ENCODE assay signal across 37 cellular contexts in the genomic region with DNA sequence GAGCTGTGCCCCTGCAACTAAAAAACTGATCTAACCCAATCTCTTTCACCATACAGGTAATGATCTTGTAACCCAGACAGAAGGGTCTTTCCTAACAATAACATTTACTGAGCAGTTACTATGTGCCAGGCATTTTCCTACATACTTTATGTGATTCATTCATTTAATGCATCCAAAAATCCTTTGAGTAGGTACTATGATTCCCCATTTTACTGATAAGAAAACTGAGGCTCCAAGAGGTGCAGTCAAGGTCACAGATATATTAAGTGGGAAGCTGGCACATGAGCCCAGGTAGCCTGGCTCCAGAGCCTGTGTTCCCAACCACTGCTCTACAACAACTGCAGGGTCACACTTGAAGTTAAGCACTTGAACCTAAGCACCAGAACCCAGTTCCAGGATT.
"Had no signal": no experiment of that assay in that cellular context is flagged by ENCODE, and none has a peak within 500 bp of the region (broad histone marks: within the 10 kb centered on the region; RNA-seq: fewer than 3 reads in every experiment).

No MANE protein-coding gene starts in this region.

- H3K36me3 Mint-ChIP-seq: activated naive CD4-positive, alpha-beta T cell treated with anti-CD3 and anti-CD28 coated beads, Interleukin-2, amount 10 ng/mL, durations not matched to agents 7 days and 5 days; brain had no signal

- H3K4me1 Mint-ChIP-seq: activated B cell treated with CpG ODN at 0.5 μM for 24 hours; activated CD4-positive, alpha-beta memory T cell treated with anti-CD3 and anti-CD28 coated beads, Interleukin-2, amount 10 ng/mL, durations not matched to agents 7 days and 5 days; activated CD4-positive, alpha-beta T cell treated with anti-CD3 and anti-CD28 coated beads, Interleukin-2, amount 10 ng/mL, durations not matched to agents 24 days and 14 days; activated CD8-positive, alpha-beta memory T cell treated with anti-CD3 and anti-CD28 coated beads, Interleukin-2, amount 10 ng/mL, durations not matched to agents 7 days and 5 days; activated naive CD4-positive, alpha-beta T cell treated with anti-CD3 and anti-CD28 coated beads, Interleukin-2, amount 10 ng/mL, durations not matched to agents 7 days and 5 days; activated naive CD4-positive, alpha-beta T cell treated with anti-CD3 and anti-CD28 coated beads, Interleukin-2, amount 50 U/mL, for 24 hours; activated naive CD8-positive, alpha-beta T cell treated with anti-CD3 and anti-CD28 coated beads, Interleukin-2, amount 50 U/mL, for 24 hours; central memory CD8-positive, alpha-beta T cell had no signal

- H3K27ac Mint-ChIP-seq: activated B cell treated with CpG ODN at 0.5 μM for 24 hours; activated CD4-positive, alpha-beta memory T cell treated with anti-CD3 and anti-CD28 coated beads, Interleukin-2, amount 10 ng/mL, durations not matched to agents 7 days and 5 days; activated CD4-positive, alpha-beta T cell treated with anti-CD3 and anti-CD28 coated beads, Interleukin-2, amount 10 ng/mL, durations not matched to agents 24 days and 14 days; activated CD8-positive, alpha-beta memory T cell treated with anti-CD3 and anti-CD28 coated beads, Interleukin-2, amount 10 ng/mL, durations not matched to agents 7 days and 5 days; activated CD8-positive, alpha-beta T cell treated with anti-CD3 and anti-CD28 coated beads, Interleukin-2, amount 10 ng/mL, durations not matched to agents 7 days and 5 days; activated naive CD4-positive, alpha-beta T cell treated with anti-CD3 and anti-CD28 coated beads, Interleukin-2, amount 10 ng/mL, durations not matched to agents 7 days and 5 days; activated naive CD4-positive, alpha-beta T cell treated with anti-CD3 and anti-CD28 coated beads, Interleukin-2, amount 50 U/mL, for 24 hours; activated naive CD8-positive, alpha-beta T cell; activated naive CD8-positive, alpha-beta T cell treated with anti-CD3 and anti-CD28 coated beads, Interleukin-2, amount 10 ng/mL, durations not matched to agents 7 days and 5 days; activated naive CD8-positive, alpha-beta T cell treated with anti-CD3 and anti-CD28 coated beads, Interleukin-2, amount 50 U/mL, for 24 hours; activated T-cell treated with anti-CD3 and anti-CD28 coated beads, Interleukin-2, amount 50 U/mL, for 24 hours; activated T-helper 2 cell treated with anti-CD3 and anti-CD28 coated beads, Interferon-gamma antibody, Interleukin-2, Interleukin-4, amounts not matched to agents 10 μg/mL and 5 μg/mL and 100 μg/mL, durations not matched to agents 14 hours and 24 hours and 36 hours; T-helper 1 cell treated with Interleukin-12 subunit alpha and Interleukin-12 subunit beta and Interleukin-4 antibody, amounts not matched to agents 30 μg/mL and 1 μg/mL, for 36 hours; T-helper 2 cell treated with Interferon-gamma antibody and Interleukin-4, amounts not matched to agents 5 μg/mL and 100 μg/mL, for 36 hours had no signal

- FAIRE-seq: bronchial epithelial cell, TTC549 had no signal

- H3K9me3 Mint-ChIP-seq: activated B cell treated with CpG ODN at 0.5 μM for 24 hours; activated CD4-positive, alpha-beta memory T cell treated with anti-CD3 and anti-CD28 coated beads, Interleukin-2, amount 10 ng/mL, durations not matched to agents 7 days and 5 days; activated CD4-positive, alpha-beta T cell treated with anti-CD3 and anti-CD28 coated beads, Interleukin-2, amount 10 ng/mL, durations not matched to agents 24 days and 14 days; activated naive CD4-positive, alpha-beta T cell treated with anti-CD3 and anti-CD28 coated beads, Interleukin-2, amount 50 U/mL, for 24 hours; activated T-cell treated with anti-CD3 and anti-CD28 coated beads, Interleukin-2, amount 50 U/mL, for 24 hours; central memory CD8-positive, alpha-beta T cell had no signal

- ATAC-seq: activated CD8-positive, alpha-beta memory T cell treated with anti-CD3 and anti-CD28 coated beads, Interleukin-2, amount 10 ng/mL, durations not matched to agents 7 days and 5 days; activated CD8-positive, alpha-beta T cell treated with anti-CD3 and anti-CD28 coated beads, Interleukin-2, amount 10 ng/mL, durations not matched to agents 7 days and 5 days; activated naive CD8-positive, alpha-beta T cell treated with anti-CD3 and anti-CD28 coated beads, Interleukin-2, amount 50 U/mL, for 24 hours had no signal

- H3K36me3 ChIP-seq: ascending aorta, cardiac muscle cell had no signal

- H3K27ac ChIP-seq: ascending aorta, cardiac muscle cell, VCaP had no signal

- H3K4me3 ChIP-seq: ascending aorta, cardiac muscle cell had no signal

- H3K27me3 ChIP-seq: ascending aorta had no signal

- DNase-seq: activated B cell treated with CpG ODN at 0.5 μM for 24 hours; activated CD4-positive, alpha-beta memory T cell treated with anti-CD3 and anti-CD28 coated beads, Interleukin-2, amount 10 ng/mL, durations not matched to agents 7 days and 5 days; activated CD4-positive, alpha-beta T cell treated with anti-CD3 and anti-CD28 coated beads for 4 hours; activated CD4-positive, alpha-beta T cell treated with anti-CD3 and anti-CD28 coated beads, Interleukin-2, amount 10 ng/mL, durations not matched to agents 24 days and 14 days; activated CD4-positive, alpha-beta T cell treated with anti-CD3 and anti-CD28 coated beads, Interleukin-2, amount 50 U/mL, for 1 hour; activated CD4-positive, alpha-beta T cell treated with anti-CD3 and anti-CD28 coated beads, Interleukin-2, amount 50 U/mL, for 48 hours; activated CD4-positive, CD25-positive, alpha-beta regulatory T cell treated with anti-CD3 and anti-CD28 coated beads, Interleukin-2, amount 50 U/mL, for 72 hours; activated CD8-positive, alpha-beta memory T cell treated with anti-CD3 and anti-CD28 coated beads for 24 hours; activated CD8-positive, alpha-beta memory T cell treated with anti-CD3 and anti-CD28 coated beads, Interleukin-2, amount 10 ng/mL, durations not matched to agents 7 days and 5 days; activated CD8-positive, alpha-beta memory T cell treated with anti-CD3 and anti-CD28 coated beads, Interleukin-2, amount 50 U/mL, for 48 hours; activated CD8-positive, alpha-beta T cell treated with anti-CD3 and anti-CD28 coated beads, Interleukin-2, amount 10 ng/mL, durations not matched to agents 7 days and 5 days; activated effector memory CD4-positive, alpha-beta T cell treated with Interleukin-2 at 50 U/mL for 16 hours; activated gamma-delta T cell; activated naive CD4-positive, alpha-beta T cell treated with anti-CD3 and anti-CD28 coated beads, Interleukin-2, amount 10 ng/mL, durations not matched to agents 7 days and 5 days; activated naive CD4-positive, alpha-beta T cell treated with Interleukin-2 at 50 U/mL for 16 hours; activated naive CD8-positive, alpha-beta T cell treated with anti-CD3 and anti-CD28 coated beads, Interleukin-2, amount 10 ng/mL, durations not matched to agents 7 days and 5 days; activated naive CD8-positive, alpha-beta T cell treated with anti-CD3 and anti-CD28 coated beads, Interleukin-2, amount 50 U/mL, for 24 hours; activated T-cell treated with anti-CD3 and anti-CD28 coated beads, Interleukin-2, amount 50 U/mL, for 24 hours; activated T-cell treated with anti-CD3 and anti-CD28 coated beads, Interleukin-2, amount 50 U/mL, for 48 hours; amygdala; anterior cingulate cortex; caudate nucleus; cerebellar nuclear complex; T-helper 2 cell; T-helper 9 cell had no signal

- H3K4me3 Mint-ChIP-seq: activated B cell treated with CpG ODN at 0.5 μM for 24 hours; activated CD4-positive, alpha-beta memory T cell treated with anti-CD3 and anti-CD28 coated beads, Interleukin-2, amount 10 ng/mL, durations not matched to agents 7 days and 5 days; activated CD4-positive, alpha-beta T cell treated with anti-CD3 and anti-CD28 coated beads, Interleukin-2, amount 10 ng/mL, durations not matched to agents 24 days and 14 days; activated CD8-positive, alpha-beta memory T cell treated with anti-CD3 and anti-CD28 coated beads, Interleukin-2, amount 10 ng/mL, durations not matched to agents 7 days and 5 days; activated CD8-positive, alpha-beta T cell treated with anti-CD3 and anti-CD28 coated beads, Interleukin-2, amount 10 ng/mL, durations not matched to agents 7 days and 5 days; activated naive CD4-positive, alpha-beta T cell treated with anti-CD3 and anti-CD28 coated beads, Interleukin-2, amount 10 ng/mL, durations not matched to agents 7 days and 5 days; activated naive CD4-positive, alpha-beta T cell treated with anti-CD3 and anti-CD28 coated beads, Interleukin-2, amount 50 U/mL, for 24 hours; activated naive CD8-positive, alpha-beta T cell; activated naive CD8-positive, alpha-beta T cell treated with anti-CD3 and anti-CD28 coated beads, Interleukin-2, amount 10 ng/mL, durations not matched to agents 7 days and 5 days; activated naive CD8-positive, alpha-beta T cell treated with anti-CD3 and anti-CD28 coated beads, Interleukin-2, amount 50 U/mL, for 24 hours; activated T-cell treated with anti-CD3 and anti-CD28 coated beads, Interleukin-2, amount 50 U/mL, for 24 hours; central memory CD8-positive, alpha-beta T cell; T-helper 1 cell treated with Interleukin-12 subunit alpha and Interleukin-12 subunit beta and Interleukin-4 antibody, amounts not matched to agents 30 μg/mL and 1 μg/mL, for 36 hours; T-helper 2 cell treated with Interferon-gamma antibody and Interleukin-4, amounts not matched to agents 5 μg/mL and 100 μg/mL, for 36 hours had no signal
